ENCODE assay signal across 11 cellular contexts in the genomic region with DNA sequence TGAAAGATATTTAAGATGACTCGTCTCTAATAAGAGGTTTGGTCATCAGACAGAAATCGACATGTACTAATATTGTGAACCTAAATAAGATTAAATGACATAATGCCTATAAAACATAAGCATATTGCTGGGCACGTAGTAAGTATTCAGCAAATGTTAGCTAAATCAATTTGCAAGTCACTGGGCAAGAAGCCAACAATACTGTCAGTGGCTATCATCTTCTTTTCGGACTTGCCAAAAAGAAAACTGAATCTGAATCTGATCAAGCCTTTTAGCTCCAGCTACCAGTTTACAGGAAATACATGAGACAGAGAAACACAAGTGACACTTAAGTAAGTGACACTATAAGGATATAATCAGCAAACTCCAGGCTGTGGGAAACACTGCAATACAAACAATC. TPM values are rescaled to one million over a fixed set of nuclear protein-coding genes. Genes with fewer than 3 reads are reported as not detected.
DNase-seq lines count a peak whose midpoint lies in the region; ATAC-seq, FAIRE-seq and TF ChIP-seq lines count a peak whose summit lies in the region.
"Had no signal": no experiment of that assay in that cellular context is flagged by ENCODE, and none has a peak within 500 bp of the region (broad histone marks: within the 10 kb centered on the region; RNA-seq: fewer than 3 reads in every experiment).

No MANE protein-coding gene starts in this region.

- no peak for TF ChIP-seq CTCF in pancreas (IDR thresholded peaks at IDR 0.05)

- H3K9me3 ChIP-seq in pancreas (no peaks in the 10 kb centered on the region), MG63 (no peaks in the 10 kb centered on the region; the same call in 1 of the 2 replicates)
- H3K9me3 ChIP-seq: gastrocnemius medialis, neutrophil had no signal

- H3K4me3 Mint-ChIP-seq in activated T-helper 2 cell treated with anti-CD3 and anti-CD28 coated beads, Interferon-gamma antibody, Interleukin-2, Interleukin-4, amounts not matched to agents 10 μg/mL and 5 μg/mL and 100 μg/mL, durations not matched to agents 14 hours and 24 hours and 36 hours (ENCODE audit: low read depth): peak overlapping the region; percentile 61

- no peak overlapping the region for H3K27ac ChIP-seq in pancreas
- H3K27ac ChIP-seq: neutrophil had no signal

- H3K4me3 ChIP-seq in pancreas (no peak overlapping the region), MG63 (no peak overlapping the region)
- H3K4me3 ChIP-seq: gastrocnemius medialis had no signal

- DNase-seq in NCI-H510A treated with DMSO at 0.1 percent for 48 hours (lab: John Stamatoyannopoulos, UW) (peak; percentile 76), NCI-H510A (lab: John Stamatoyannopoulos, UW) (no peak), LHCN-M2 (ENCODE audit: low read depth) (peak; percentile 11), pancreas (no peak), MG63 (no peak)
- DNase-seq in activated T-helper 2 cell treated with anti-CD3 and anti-CD28 coated beads, Interferon-gamma antibody, Interleukin-2, Interleukin-4, amounts not matched to agents 10 μg/mL and 5 μg/mL and 100 μg/mL, durations not matched to agents 14 hours and 24 hours and 36 hours (ENCODE audit: low spot score): no peak
- DNase-seq: gastrocnemius medialis, KBM-7 had no signal

- FAIRE-seq in pancreas (lab: Jason Lieb, UNC): no peak

- H3K27me3 Mint-ChIP-seq in activated T-helper 2 cell treated with anti-CD3 and anti-CD28 coated beads, Interferon-gamma antibody, Interleukin-2, Interleukin-4, amounts not matched to agents 10 μg/mL and 5 μg/mL and 100 μg/mL, durations not matched to agents 14 hours and 24 hours and 36 hours (ENCODE audit: low read depth): no peaks in the 10 kb centered on the region

- intact Hi-C loops in activated T-helper 2 cell treated with anti-CD3 and anti-CD28 coated beads, Interferon-gamma antibody, Interleukin-2, Interleukin-4, amounts not matched to agents 10 μg/mL and 5 μg/mL and 100 μg/mL, durations not matched to agents 14 hours and 24 hours and 36 hours (cut with micrococcal nuclease): no loop called here
- intact Hi-C loops in pancreas (cut with DNase I): no loop called here

- no peaks in the 10 kb centered on the region for H3K9me3 Mint-ChIP-seq in activated T-helper 2 cell treated with anti-CD3 and anti-CD28 coated beads, Interferon-gamma antibody, Interleukin-2, Interleukin-4, amounts not matched to agents 10 μg/mL and 5 μg/mL and 100 μg/mL, durations not matched to agents 14 hours and 24 hours and 36 hours

- H3K36me3 ChIP-seq in pancreas (no peaks in the 10 kb centered on the region), MG63 (peaks cover 5% of the 10 kb centered on the region; the same call in 1 of the 2 replicates)
- H3K36me3 ChIP-seq: gastrocnemius medialis, neutrophil had no signal

- no peaks in the 10 kb centered on the region for H3K27me3 ChIP-seq in pancreas
- H3K27me3 ChIP-seq in MG63: no peaks in the 10 kb centered on the region
- H3K27me3 ChIP-seq: gastrocnemius medialis, neutrophil had no signal

- H3K27ac Mint-ChIP-seq in activated T-helper 2 cell treated with anti-CD3 and anti-CD28 coated beads, Interferon-gamma antibody, Interleukin-2, Interleukin-4, amounts not matched to agents 10 μg/mL and 5 μg/mL and 100 μg/mL, durations not matched to agents 14 hours and 24 hours and 36 hours: no peak overlapping the region

- H3K4me1 Mint-ChIP-seq in activated T-helper 2 cell treated with anti-CD3 and anti-CD28 coated beads, Interferon-gamma antibody, Interleukin-2, Interleukin-4, amounts not matched to agents 10 μg/mL and 5 μg/mL and 100 μg/mL, durations not matched to agents 14 hours and 24 hours and 36 hours (ENCODE audit: low read depth): peaks cover 17% of the 10 kb centered on the region

- ATAC-seq in pancreas (peak in 3 of 4 donors; percentile 28 to 49 (median 47)), HG03196 (IDR thresholded peaks at IDR 0.05; ENCODE audit: unreplicated experiment) (no peak), HG02798 (IDR thresholded peaks at IDR 0.05; ENCODE audit: poor library complexity, unreplicated experiment) (no peak)
- ATAC-seq: gastrocnemius medialis had no signal

- peaks cover 0 to 7% (median 0%) of the 10 kb centered on the region in 3 donors for H3K4me1 ChIP-seq in pancreas

- H3K36me3 Mint-ChIP-seq in activated T-helper 2 cell treated with anti-CD3 and anti-CD28 coated beads, Interferon-gamma antibody, Interleukin-2, Interleukin-4, amounts not matched to agents 10 μg/mL and 5 μg/mL and 100 μg/mL, durations not matched to agents 14 hours and 24 hours and 36 hours (ENCODE audit: low read depth): peaks cover 30% of the 10 kb centered on the region

- 50 to 53% methylated on average over 4 of the region's 4 CpGs for WGBS in pancreas, 2 donors

RNA-seq across cellular contexts. Expression of a gene that starts 46.0 kb away (rescaled TPM):
- total RNA-seq in LHCN-M2 (2014; rRNA removed): 1,275 and 1,299 TPM in 2 replicates
- 1,733 TPM for polyA plus RNA-seq in LHCN-M2 (2012)
- 1,185 and 1,195 TPM in 2 replicates for total RNA-seq in activated T-helper 2 cell treated with anti-CD3 and anti-CD28 coated beads, Interferon-gamma antibody, Interleukin-2, Interleukin-4, amounts not matched to agents 10 μg/mL and 5 μg/mL and 100 μg/mL, durations not matched to agents 14 hours and 24 hours and 36 hours
- total RNA-seq in pancreas: 100 to 1,000 TPM; 595 to 972 (median 752) TPM
- polyA plus RNA-seq in pancreas: 1,000 to 10,000 TPM; 1,227 to 1,336 TPM
- total RNA-seq in MG63 (2014; rRNA removed; shearing (Covaris generic); ENCODE audit: low replicate concordance): 2,302 and 3,969 TPM in 2 replicates

Comparison
In these comparisons a context has a peak if more than half of its experiments do, and no peak if none do; other contexts are left out.
1. DNase-seq: peak in NCI-H510A treated with DMSO at 0.1 percent for 48 hours (single experiment) and LHCN-M2 (single experiment); none in NCI-H510A (single experiment), activated T-helper 2 cell treated with anti-CD3 and anti-CD28 coated beads, Interferon-gamma antibody, Interleukin-2, Interleukin-4, amounts not matched to agents 10 μg/mL and 5 μg/mL and 100 μg/mL, durations not matched to agents 14 hours and 24 hours and 36 hours (single experiment), pancreas (0 of 6) and MG63 (single experiment).
2. ATAC-seq: peak in pancreas (3 of 4); none in HG03196 (single experiment) and HG02798 (single experiment).